In the genomic region with DNA sequence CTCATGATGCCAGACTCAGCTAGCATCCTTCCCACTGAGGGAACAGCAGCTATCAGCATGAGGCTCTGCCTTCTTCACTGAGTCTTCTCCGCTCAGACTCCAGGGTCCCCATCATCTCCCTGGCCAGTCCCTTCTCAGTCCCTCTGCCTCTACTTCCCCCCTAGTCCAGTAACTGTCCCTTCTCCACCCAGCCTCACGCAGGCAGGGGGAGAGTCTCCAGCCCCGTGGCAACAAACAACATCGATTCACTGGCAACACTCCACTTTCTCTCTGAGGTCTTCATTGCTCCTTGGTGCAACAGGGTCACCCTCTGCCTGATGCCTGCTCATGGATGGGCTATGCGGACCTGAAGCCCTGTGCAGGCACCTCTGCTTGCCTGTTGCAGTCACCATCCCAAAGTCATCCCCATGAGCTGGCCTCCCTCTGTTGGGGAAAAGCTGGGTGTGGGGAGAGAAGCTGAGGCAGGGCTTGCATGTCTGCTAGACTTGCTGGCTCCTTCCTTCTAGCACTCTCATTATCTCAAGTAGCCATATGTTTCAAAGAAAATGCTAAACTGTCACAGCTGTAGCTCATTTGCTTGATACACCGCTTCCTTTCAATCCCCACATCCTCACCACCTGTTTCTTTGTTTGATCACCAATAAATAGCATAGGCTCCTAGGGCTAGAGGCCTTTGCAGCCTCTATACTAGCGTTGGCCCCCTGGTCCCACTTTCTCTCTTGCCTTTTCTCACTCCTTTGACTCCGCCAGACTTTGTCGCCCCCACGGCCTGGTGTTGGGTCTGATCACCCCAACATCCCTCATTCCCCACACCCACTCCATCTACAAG, we compare ENCODE assay signal across 18 cellular contexts. TPM values are rescaled to one million over a fixed set of nuclear protein-coding genes. Genes with fewer than 3 reads are reported as not detected.
DNase-seq lines count a peak whose midpoint lies in the region; ATAC-seq lines count a peak whose summit lies in the region.
"Had no signal": no experiment of that assay in that cellular context is flagged by ENCODE, and none has a peak within 500 bp of the region (broad histone marks: within the 10 kb centered on the region; RNA-seq: fewer than 3 reads in every experiment).

No MANE protein-coding gene starts in this region.

- no peaks in the 10 kb centered on the region for H3K27me3 Mint-ChIP-seq in activated CD4-positive, alpha-beta T cell treated with anti-CD3 and anti-CD28 coated beads, Interleukin-2, amount 10 ng/mL, durations not matched to agents 24 days and 14 days
- peaks cover 4% of the 10 kb centered on the region for H3K27me3 Mint-ChIP-seq in IgD-negative memory B cell
- H3K27me3 Mint-ChIP-seq in naive thymus-derived CD4-positive, alpha-beta T cell = peaks cover 0 to 2% (median 0%) of the 10 kb centered on the region in 5 donors
- H3K27me3 Mint-ChIP-seq: activated naive CD8-positive, alpha-beta T cell; brain had no signal

- CTCF ChIA-PET in naive thymus-derived CD4-positive, alpha-beta T cell (lab: Charles Lee) = interaction anchor here (0.6 to 6.8 kb wide), 8 partner anchors 32 to 210 kb away, joined by 3 to 69 read pairs (median 5); partner anchors contain the start of gene RAB36

- H3K36me3 Mint-ChIP-seq in activated CD4-positive, alpha-beta T cell treated with anti-CD3 and anti-CD28 coated beads, Interleukin-2, amount 10 ng/mL, durations not matched to agents 24 days and 14 days (ENCODE audit: low read depth) = no peaks in the 10 kb centered on the region
- no peaks in the 10 kb centered on the region for H3K36me3 Mint-ChIP-seq in IgD-negative memory B cell
- peaks cover 0 to 12% (median 0%) of the 10 kb centered on the region in 5 donors for H3K36me3 Mint-ChIP-seq in naive thymus-derived CD4-positive, alpha-beta T cell
- H3K36me3 Mint-ChIP-seq: activated naive CD8-positive, alpha-beta T cell had no signal

- no peaks in the 10 kb centered on the region for H3K36me3 ChIP-seq in naive thymus-derived CD4-positive, alpha-beta T cell (ENCODE audit: control insufficient read depth in 2 of 3, insufficient read depth in 3 of 3, low read length in 3 of 3)
- H3K36me3 ChIP-seq: gastrocnemius medialis had no signal

- no peaks in the 10 kb centered on the region for H3K9me3 Mint-ChIP-seq in activated CD4-positive, alpha-beta T cell treated with anti-CD3 and anti-CD28 coated beads, Interleukin-2, amount 10 ng/mL, durations not matched to agents 24 days and 14 days
- peaks cover 0 to 6% (median 0%) of the 10 kb centered on the region in 3 donors for H3K9me3 Mint-ChIP-seq in IgD-negative memory B cell
- peaks cover 0 to 14% (median 0%) of the 10 kb centered on the region in 11 donors for H3K9me3 Mint-ChIP-seq in naive thymus-derived CD4-positive, alpha-beta T cell

- DNase-seq in activated CD4-positive, alpha-beta T cell treated with anti-CD3 and anti-CD28 coated beads, Interleukin-2, amount 10 ng/mL, durations not matched to agents 24 days and 14 days = no peak
- no peak for DNase-seq in activated CD4-positive, alpha-beta T cell treated with anti-CD3 and anti-CD28 coated beads for 1 hour
- DNase-seq in OCI-M1 (lab: John Stamatoyannopoulos, UW) (peak; percentile 44), T-helper 9 cell (no peak), cerebellar cortex (ENCODE audit: low spot score) (no peak), NCI-H2081 (lab: John Stamatoyannopoulos, UW) (no peak)
- DNase-seq in naive thymus-derived CD4-positive, alpha-beta T cell = peak in 2 of 9 donors; percentile 23 to 28
- DNase-seq: cortex of kidney; gastrocnemius medialis; NCI-H2029 treated with DMSO at 0.1 percent for 48 hours; stimulated activated CD4-positive, alpha-beta T cell treated with anti-CD3 and anti-CD28 coated beads, Interleukin-1b, Interleukin-23, amount 100 ng/mL, for 48 hours had no signal

- H3K4me3 ChIP-seq in naive thymus-derived CD4-positive, alpha-beta T cell (ENCODE audit: low read length) = no peak overlapping the region
- H3K4me3 ChIP-seq: gastrocnemius medialis had no signal

- no peaks in the 10 kb centered on the region for H3K27me3 ChIP-seq in naive thymus-derived CD4-positive, alpha-beta T cell (ENCODE audit: control insufficient read depth in 2 of 2, insufficient read depth in 2 of 2, low read length in 2 of 2)
- H3K27me3 ChIP-seq: gastrocnemius medialis had no signal

- no peak overlapping the region for H3K4me3 Mint-ChIP-seq in activated CD4-positive, alpha-beta T cell treated with anti-CD3 and anti-CD28 coated beads, Interleukin-2, amount 10 ng/mL, durations not matched to agents 24 days and 14 days
- H3K4me3 Mint-ChIP-seq in IgD-negative memory B cell = peak overlapping the region in 1 of 4 donors; percentile 78
- peak overlapping the region in 2 of 10 donors; percentile 6 to 40 for H3K4me3 Mint-ChIP-seq in naive thymus-derived CD4-positive, alpha-beta T cell
- H3K4me3 Mint-ChIP-seq: activated naive CD8-positive, alpha-beta T cell; brain; WTC11 had no signal

- intact Hi-C loops in activated CD4-positive, alpha-beta T cell treated with anti-CD3 and anti-CD28 coated beads, Interleukin-2, amount 10 ng/mL, durations not matched to agents 24 days and 14 days (cut with micrococcal nuclease) = loop anchor here (5.0 kb wide), 1 partner anchor 211 kb away; no protein-coding TSS in a partner anchor
- intact Hi-C loops in naive thymus-derived CD4-positive, alpha-beta T cell (cut with micrococcal nuclease) = loop anchor here in 1 of 2 donors (2.0 kb wide), 1 partner anchor 29 kb away; no protein-coding TSS in a partner anchor

- no peak overlapping the region for H3K27ac ChIP-seq in naive thymus-derived CD4-positive, alpha-beta T cell (ENCODE audit: low read depth, low read length)
- H3K27ac ChIP-seq: epithelial cell of prostate, gastrocnemius medialis had no signal

- H3K4me1 ChIP-seq in naive thymus-derived CD4-positive, alpha-beta T cell (ENCODE audit: control insufficient read depth in 2 of 2, insufficient read depth in 2 of 2, low read length in 2 of 2) = peaks cover 16 to 35% of the 10 kb centered on the region in 2 donors

- POLR2A ChIA-PET in naive thymus-derived CD4-positive, alpha-beta T cell (lab: Charles Lee) = interaction anchor here (0.6 to 1.1 kb wide), 2 partner anchors 10 to 74 kb away, joined by 4 to 5 read pairs; no protein-coding TSS in a partner anchor

- ATAC-seq in naive thymus-derived CD4-positive, alpha-beta T cell = no peak
- ATAC-seq: gastrocnemius medialis, sciatic nerve, WTC11 had no signal

- peak overlapping the region; percentile 30 for H3K27ac Mint-ChIP-seq in activated CD4-positive, alpha-beta T cell treated with anti-CD3 and anti-CD28 coated beads, Interleukin-2, amount 10 ng/mL, durations not matched to agents 24 days and 14 days
- H3K27ac Mint-ChIP-seq in IgD-negative memory B cell = peak overlapping the region in 2 of 3 donors; percentile 3 to 22
- H3K27ac Mint-ChIP-seq in naive thymus-derived CD4-positive, alpha-beta T cell = peak overlapping the region in 6 of 9 donors; percentile 26 to 86 (median 65)
- H3K27ac Mint-ChIP-seq: activated naive CD8-positive, alpha-beta T cell; WTC11 had no signal

- peaks cover 34% of the 10 kb centered on the region for H3K4me1 Mint-ChIP-seq in activated CD4-positive, alpha-beta T cell treated with anti-CD3 and anti-CD28 coated beads, Interleukin-2, amount 10 ng/mL, durations not matched to agents 24 days and 14 days
- peaks cover 13 to 30% (median 17%) of the 10 kb centered on the region in 3 donors for H3K4me1 Mint-ChIP-seq in IgD-negative memory B cell
- peaks cover 26 to 41% (median 34%) of the 10 kb centered on the region in 7 donors for H3K4me1 Mint-ChIP-seq in naive thymus-derived CD4-positive, alpha-beta T cell

- H3K9me3 ChIP-seq in naive thymus-derived CD4-positive, alpha-beta T cell (ENCODE audit: control insufficient read depth in 2 of 3, low read length in 3 of 3) = no peaks in the 10 kb centered on the region
- H3K9me3 ChIP-seq: gastrocnemius medialis had no signal

RNA-seq across cellular contexts. Expression of gene BCR, which starts 4.3 kb away (rescaled TPM):
- total RNA-seq in activated CD4-positive, alpha-beta T cell treated with anti-CD3 and anti-CD28 coated beads, Interleukin-2, amount 10 ng/mL, durations not matched to agents 24 days and 14 days = 45.1 and 47.4 TPM in 2 replicates
- polyA plus RNA-seq in IgD-negative memory B cell = 5.9 TPM
- 100 to 1,000 TPM in 1 of 5 experiments, 10 to 100 TPM in 4; 56.2 to 103 (median 94.3) TPM for total RNA-seq in naive thymus-derived CD4-positive, alpha-beta T cell
- 10 to 100 TPM in 1 of 2 donors, 1 to 10 TPM in 1; 6.1 to 19.1 TPM for polyA plus RNA-seq in naive thymus-derived CD4-positive, alpha-beta T cell

RNA-seq across cellular contexts. Expression of gene RAB36, which starts 30.8 kb away (rescaled TPM):
- not detected in 2 replicates for total RNA-seq in activated CD4-positive, alpha-beta T cell treated with anti-CD3 and anti-CD28 coated beads, Interleukin-2, amount 10 ng/mL, durations not matched to agents 24 days and 14 days
- 1.8 TPM for polyA plus RNA-seq in IgD-negative memory B cell
- 1 to 10 TPM in 1 of 5 experiments, under 1 TPM in 4; 0.10 to 1.2 (median 0.38) TPM for total RNA-seq in naive thymus-derived CD4-positive, alpha-beta T cell
- polyA plus RNA-seq in naive thymus-derived CD4-positive, alpha-beta T cell = under 1 TPM; 0.40 to 0.54 TPM

RNA-seq across cellular contexts. Expression of gene RSPH14, which starts 34.2 kb away (rescaled TPM):
- not detected in 2 replicates for total RNA-seq in activated CD4-positive, alpha-beta T cell treated with anti-CD3 and anti-CD28 coated beads, Interleukin-2, amount 10 ng/mL, durations not matched to agents 24 days and 14 days
- polyA plus RNA-seq in IgD-negative memory B cell = 0.39 TPM
- total RNA-seq in naive thymus-derived CD4-positive, alpha-beta T cell = 1 to 10 TPM in 1 of 5 experiments, under 1 TPM in 1, not detected in 3; 0.81 to 1.3 TPM
- polyA plus RNA-seq in naive thymus-derived CD4-positive, alpha-beta T cell = under 1 TPM in 1 of 2 donors, not detected in 1; 0.38 TPM
- total RNA-seq: A673, gastrocnemius medialis, WTC11 had no signal

Comparison
In these comparisons a context has a peak if more than half of its experiments do, and no peak if none do; other contexts are left out.
1. H3K27ac Mint-ChIP-seq: peak in every context shown above with its lines; median percentile 65 in naive thymus-derived CD4-positive, alpha-beta T cell; 30 in activated CD4-positive, alpha-beta T cell treated with anti-CD3 and anti-CD28 coated beads, Interleukin-2, amount 10 ng/mL, durations not matched to agents 24 days and 14 days; 12 in IgD-negative memory B cell.